Comparison of ENCODE assay signal across 12 cellular contexts in genomic region chr12:64670039-64670438, GRCh38. TPM values are rescaled to one million over a fixed set of nuclear protein-coding genes. Genes with fewer than 3 reads are reported as not detected.
DNase-seq lines count a peak whose midpoint lies in the region; ATAC-seq and TF ChIP-seq lines count a peak whose summit lies in the region.
"Had no signal": no experiment of that assay in that cellular context is flagged by ENCODE, and none has a peak within 500 bp of the region (broad histone marks: within the 10 kb centered on the region; RNA-seq: fewer than 3 reads in every experiment).

No MANE protein-coding gene starts in this region.

- H3K4me3 Mint-ChIP-seq in activated T-helper 1 cell treated with anti-CD3 and anti-CD28 coated beads, Interleukin-12 subunit alpha, Interleukin-12 subunit beta, Interleukin-2, Interleukin-4 antibody, amounts not matched to agents 30 ng/mL and 10 ng/mL and 1 ng/mL, durations not matched to agents 14 hours and 24 hours and 36 hours: peak overlapping the region; percentile 85

- H3K4me1 ChIP-seq in left ventricle myocardium inferior: peaks cover 100% of the 10 kb centered on the region
- H3K4me1 ChIP-seq in mesenchymal stem cell (ENCODE audit: control insufficient read depth, insufficient read depth, low read depth, low read length): peaks cover 20% of the 10 kb centered on the region
- peaks cover 18 to 21% of the 10 kb centered on the region in 2 donors for H3K4me1 ChIP-seq in aorta (ENCODE audit: control insufficient read depth in 1 of 2, insufficient read depth in 2 of 2, low read length in 2 of 2)

- H2BK15ac ChIP-seq in mesenchymal stem cell (ENCODE audit: low read depth, poor library complexity, severe bottlenecking): no peak overlapping the region

- no peak overlapping the region for H4K8ac ChIP-seq in mesenchymal stem cell (ENCODE audit: low read length)

- ATAC-seq in Right ventricle myocardium superior (ENCODE audit: poor library complexity): no peak
- ATAC-seq in aorta (ENCODE audit: low FRiP score): no peak

- no peak overlapping the region for H2BK120ac ChIP-seq in mesenchymal stem cell (ENCODE audit: low read depth, low read length)

- no peak overlapping the region for H3K9ac ChIP-seq in mesenchymal stem cell (ENCODE audit: low read length)

- no peaks in the 10 kb centered on the region for H3K9me3 Mint-ChIP-seq in activated T-helper 1 cell treated with anti-CD3 and anti-CD28 coated beads, Interleukin-12 subunit alpha, Interleukin-12 subunit beta, Interleukin-2, Interleukin-4 antibody, amounts not matched to agents 30 ng/mL and 10 ng/mL and 1 ng/mL, durations not matched to agents 14 hours and 24 hours and 36 hours

- no peak overlapping the region for H3K4me2 ChIP-seq in mesenchymal stem cell (ENCODE audit: low read length, poor library complexity, severe bottlenecking)

- no peak overlapping the region for H2AFZ ChIP-seq in mesenchymal stem cell (ENCODE audit: low read depth, low read length)

- H3K9me3 ChIP-seq in left ventricle myocardium inferior (replicated peaks) (no peaks in the 10 kb centered on the region), mesenchymal stem cell (ENCODE audit: control insufficient read depth, low read length) (no peaks in the 10 kb centered on the region), aorta (ENCODE audit: control insufficient read depth, low read length) (no peaks in the 10 kb centered on the region)
- H3K9me3 ChIP-seq: Caco-2 had no signal

- H3K79me1 ChIP-seq in mesenchymal stem cell (replicated peaks; ENCODE audit: low read length, poor library complexity, severe bottlenecking): peaks cover 34% of the 10 kb centered on the region

- H2BK12ac ChIP-seq in mesenchymal stem cell (ENCODE audit: low read length in 2 of 2): peak overlapping the region in 1 of 2 experiments; percentile 29

- intact Hi-C loops in left ventricle myocardium inferior (cut with micrococcal nuclease): loop anchor here (10.0 kb wide), 1 partner anchor 55 kb away; the partner anchor contains the start of gene RASSF3
- intact Hi-C loops in Right ventricle myocardium superior (cut with DNase I): no loop called here
- intact Hi-C loops in activated T-helper 1 cell treated with anti-CD3 and anti-CD28 coated beads, Interleukin-12 subunit alpha, Interleukin-12 subunit beta, Interleukin-2, Interleukin-4 antibody, amounts not matched to agents 30 ng/mL and 10 ng/mL and 1 ng/mL, durations not matched to agents 14 hours and 24 hours and 36 hours (cut with micrococcal nuclease): loop anchor here (10.0 kb wide), 1 partner anchor 505 kb away; no protein-coding TSS in a partner anchor
- intact Hi-C loops in aorta (cut with DNase I): no loop called here

- peaks cover 2% of the 10 kb centered on the region for H3K36me3 Mint-ChIP-seq in activated T-helper 1 cell treated with anti-CD3 and anti-CD28 coated beads, Interleukin-12 subunit alpha, Interleukin-12 subunit beta, Interleukin-2, Interleukin-4 antibody, amounts not matched to agents 30 ng/mL and 10 ng/mL and 1 ng/mL, durations not matched to agents 14 hours and 24 hours and 36 hours (ENCODE audit: low read depth)

- no peak for TF ChIP-seq CTCF in left ventricle myocardium inferior (IDR thresholded peaks at IDR 0.05; ENCODE audit: borderline replicate concordance)

- no peak overlapping the region for H2BK5ac ChIP-seq in mesenchymal stem cell (ENCODE audit: low read depth, low read length, poor library complexity, severe bottlenecking)

- peak overlapping the region in 1 of 2 experiments; percentile 77 for H3K18ac ChIP-seq in mesenchymal stem cell (ENCODE audit: low read depth in 1 of 2, low read length in 2 of 2)

- peak overlapping the region; percentile 74 for H3K27ac ChIP-seq in left ventricle myocardium inferior (replicated peaks)
- peak overlapping the region; percentile 15 for H3K27ac ChIP-seq in mesenchymal stem cell (ENCODE audit: low read length, poor library complexity, severe bottlenecking)
- H3K27ac ChIP-seq in aorta (ENCODE audit: low read depth in 1 of 2, low read length in 2 of 2): peak overlapping the region; percentile 28 to 78

- H3K27me3 Mint-ChIP-seq in activated T-helper 1 cell treated with anti-CD3 and anti-CD28 coated beads, Interleukin-12 subunit alpha, Interleukin-12 subunit beta, Interleukin-2, Interleukin-4 antibody, amounts not matched to agents 30 ng/mL and 10 ng/mL and 1 ng/mL, durations not matched to agents 14 hours and 24 hours and 36 hours (ENCODE audit: insufficient read depth): no peaks in the 10 kb centered on the region

- 66% methylated on average over 4 of the region's 4 CpGs for WGBS in mesenchymal stem cell
- WGBS in aorta, 2 donors: 29 to 33% methylated on average over 4 of the region's 4 CpGs

- no peak overlapping the region for H4K91ac ChIP-seq in mesenchymal stem cell (ENCODE audit: low read length)

- H3K14ac ChIP-seq in mesenchymal stem cell (ENCODE audit: low read length in 2 of 2): no peak overlapping the region

- no peak overlapping the region for H2AK5ac ChIP-seq in mesenchymal stem cell (ENCODE audit: low read length, severe bottlenecking)

- H3K36me3 ChIP-seq in left ventricle myocardium inferior: no peaks in the 10 kb centered on the region
- no peaks in the 10 kb centered on the region for H3K36me3 ChIP-seq in mesenchymal stem cell (ENCODE audit: control insufficient read depth in 1 of 2, insufficient read depth in 2 of 2, low read depth in 1 of 2, low read length in 2 of 2)
- H3K36me3 ChIP-seq in aorta (ENCODE audit: control insufficient read depth in 1 of 2, insufficient read depth in 2 of 2, low read length in 1 of 2): no peaks in the 10 kb centered on the region

- no peak overlapping the region for H3K4ac ChIP-seq in mesenchymal stem cell (ENCODE audit: low read depth in 1 of 2, low read length in 2 of 2)

- DNase-seq in left ventricle myocardium inferior (no peak), Right ventricle myocardium superior (no peak), mesenchymal stem cell (no peak), aorta (no peak), GM03348 (ENCODE audit: low spot score) (no peak), GM19240 (ENCODE audit: insufficient read length, low spot score) (no peak), dermis blood vessel endothelial cell (no peak)
- no peak for DNase-seq in activated T-helper 1 cell treated with anti-CD3 and anti-CD28 coated beads, Interleukin-12 subunit alpha, Interleukin-12 subunit beta, Interleukin-2, Interleukin-4 antibody, amounts not matched to agents 30 ng/mL and 10 ng/mL and 1 ng/mL, durations not matched to agents 14 hours and 24 hours and 36 hours (ENCODE audit: low spot score)
- DNase-seq: midbrain; SIG-M5; stimulated activated CD4-positive, alpha-beta T cell treated with anti-CD3 and anti-CD28 coated beads, Interleukin-2, amount 100 ng/mL, for 48 hours had no signal

- H3K27ac Mint-ChIP-seq in activated T-helper 1 cell treated with anti-CD3 and anti-CD28 coated beads, Interleukin-12 subunit alpha, Interleukin-12 subunit beta, Interleukin-2, Interleukin-4 antibody, amounts not matched to agents 30 ng/mL and 10 ng/mL and 1 ng/mL, durations not matched to agents 14 hours and 24 hours and 36 hours: peak overlapping the region; percentile 85

- H3K23ac ChIP-seq in mesenchymal stem cell (ENCODE audit: low read length in 2 of 2): no peak overlapping the region

- H3K27me3 ChIP-seq in left ventricle myocardium inferior (ENCODE audit: low read depth) (no peaks in the 10 kb centered on the region), mesenchymal stem cell (ENCODE audit: control insufficient read depth in 1 of 2, insufficient read depth in 1 of 2, low read length in 2 of 2) (no peaks in the 10 kb centered on the region), aorta (ENCODE audit: control insufficient read depth in 1 of 2, insufficient read depth in 2 of 2, low read length in 1 of 2) (no peaks in the 10 kb centered on the region)

- peak overlapping the region; percentile 36 for H3K4me3 ChIP-seq in left ventricle myocardium inferior
- H3K4me3 ChIP-seq in mesenchymal stem cell (ENCODE audit: insufficient read depth in 1 of 2, low read depth in 1 of 2, low read length in 2 of 2): no peak overlapping the region
- H3K4me3 ChIP-seq in aorta (ENCODE audit: low read length in 2 of 2): no peak overlapping the region

- H3K4me1 Mint-ChIP-seq in activated T-helper 1 cell treated with anti-CD3 and anti-CD28 coated beads, Interleukin-12 subunit alpha, Interleukin-12 subunit beta, Interleukin-2, Interleukin-4 antibody, amounts not matched to agents 30 ng/mL and 10 ng/mL and 1 ng/mL, durations not matched to agents 14 hours and 24 hours and 36 hours (ENCODE audit: low read depth): peaks cover 90% of the 10 kb centered on the region

RNA-seq across cellular contexts. Expression of gene RASSF3, which starts 59.7 kb away (rescaled TPM):
- 102 TPM for total RNA-seq in left ventricle myocardium inferior
- 117 TPM for total RNA-seq in Right ventricle myocardium superior
- 37.1 and 38.3 TPM in 2 replicates for total RNA-seq in activated T-helper 1 cell treated with anti-CD3 and anti-CD28 coated beads, Interleukin-12 subunit alpha, Interleukin-12 subunit beta, Interleukin-2, Interleukin-4 antibody, amounts not matched to agents 30 ng/mL and 10 ng/mL and 1 ng/mL, durations not matched to agents 14 hours and 24 hours and 36 hours
- polyA plus RNA-seq in mesenchymal stem cell (2013, experiment 1 of 2): 30.7 TPM
- 32.3 TPM for polyA plus RNA-seq in mesenchymal stem cell (2013, experiment 2 of 2)
- 100 to 1,000 TPM; 197 to 418 TPM for total RNA-seq in aorta
- polyA plus RNA-seq in aorta: 100 to 1,000 TPM in 1 of 2 donors, 10 to 100 TPM in 1; 85.1 to 445 TPM
- 37.9 and 43.4 TPM in 2 replicates for total RNA-seq in dermis blood vessel endothelial cell

Comparison
In these comparisons a context has a peak if more than half of its experiments do, and no peak if none do; other contexts are left out.
1. intact Hi-C loops: an anchor here in left ventricle myocardium inferior (10.0 kb wide) and activated T-helper 1 cell treated with anti-CD3 and anti-CD28 coated beads, Interleukin-12 subunit alpha, Interleukin-12 subunit beta, Interleukin-2, Interleukin-4 antibody, amounts not matched to agents 30 ng/mL and 10 ng/mL and 1 ng/mL, durations not matched to agents 14 hours and 24 hours and 36 hours (10.0 kb wide); none called in Right ventricle myocardium superior and aorta.
2. H3K27ac ChIP-seq: peak in every context shown above with its lines; median percentile 74 in left ventricle myocardium inferior; 53 in aorta; 15 in mesenchymal stem cell.